ENCODE assay signal across 9 cellular contexts in the genomic region with DNA sequence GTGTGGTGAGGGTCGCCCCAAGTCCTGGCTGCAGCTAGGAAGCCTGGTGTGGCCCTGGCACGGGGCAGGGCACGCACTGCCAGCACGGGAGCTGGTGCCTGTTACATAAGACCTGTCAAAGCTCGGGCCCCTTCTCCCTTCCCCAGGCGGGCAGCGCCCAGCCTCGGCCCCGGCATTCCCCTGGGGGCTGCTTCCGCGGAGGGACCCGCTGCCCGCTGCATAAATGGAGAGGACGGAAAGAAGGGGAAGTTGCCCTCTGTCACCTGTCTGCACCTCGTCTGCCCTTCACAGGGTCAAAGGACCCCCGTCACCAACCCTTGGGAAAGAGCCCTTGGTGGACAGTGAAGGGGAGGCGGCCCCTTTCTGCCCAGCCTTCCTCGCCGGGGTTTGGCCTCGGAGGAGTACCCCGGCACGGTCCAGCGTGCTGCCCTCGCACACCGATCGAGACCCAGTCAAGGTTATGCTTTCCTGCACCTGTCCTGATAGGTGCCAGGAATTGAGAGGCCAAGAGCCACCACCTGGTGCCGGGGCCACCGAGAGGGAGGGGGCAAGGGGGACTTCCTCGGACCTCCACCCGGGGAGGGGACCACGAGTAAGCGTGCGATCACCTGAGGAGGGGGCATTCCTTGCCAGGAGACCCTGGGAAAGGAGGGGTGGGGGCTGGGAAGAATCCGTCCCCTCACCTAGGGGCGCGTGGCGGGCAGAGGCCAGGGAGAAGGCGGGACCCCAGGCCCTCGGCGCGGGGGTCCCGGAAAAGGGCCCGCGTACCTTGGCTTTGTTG. TPM values are rescaled to one million over a fixed set of nuclear protein-coding genes. Genes with fewer than 3 reads are reported as not detected.
A peak's percentile ranks its signal among the peaks of the same experiment; 100 is the strongest.
DNase-seq lines count a peak whose midpoint lies in the region; ATAC-seq and TF ChIP-seq lines count a peak whose summit lies in the region.
"Had no signal": no experiment of that assay in that cellular context is flagged by ENCODE, and none has a peak within 500 bp of the region (broad histone marks: within the 10 kb centered on the region; RNA-seq: fewer than 3 reads in every experiment).

No MANE protein-coding gene starts in this region.

- TF ChIP-seq POLR2A in tibial nerve (IDR thresholded peaks at IDR 0.05): no peak

- H3K36me3 Mint-ChIP-seq in activated T-cell treated with anti-CD3 and anti-CD28 coated beads, Interleukin-2, amount 50 U/mL, for 4 hours (ENCODE audit: insufficient read depth): no peaks in the 10 kb centered on the region
- peaks cover 11% of the 10 kb centered on the region for H3K36me3 Mint-ChIP-seq in mesothelial cell of epicardium

- no peaks in the 10 kb centered on the region for H3K9me3 Mint-ChIP-seq in activated T-cell treated with anti-CD3 and anti-CD28 coated beads, Interleukin-2, amount 50 U/mL, for 4 hours
- no peaks in the 10 kb centered on the region for H3K9me3 Mint-ChIP-seq in mesothelial cell of epicardium

- H3K4me1 Mint-ChIP-seq in activated T-cell treated with anti-CD3 and anti-CD28 coated beads, Interleukin-2, amount 50 U/mL, for 4 hours (ENCODE audit: low read depth): peaks cover 11% of the 10 kb centered on the region
- H3K4me1 Mint-ChIP-seq in mesothelial cell of epicardium: peaks cover 65% of the 10 kb centered on the region

- peaks cover 0 to 7% of the 10 kb centered on the region in 2 donors for H3K27me3 ChIP-seq in tibial nerve

- WGBS in tibial nerve, 2 donors: 44 to 65% methylated on average over 40 to 41 of the region's 44 CpGs

- no peak for TF ChIP-seq EP300 in tibial nerve (IDR thresholded peaks at IDR 0.05)

- H3K4me1 ChIP-seq in tibial nerve: peaks cover 0 to 73% (median 29%) of the 10 kb centered on the region in 4 donors

- no peak for ATAC-seq in activated T-cell treated with anti-CD3 and anti-CD28 coated beads, Interleukin-2, amount 50 U/mL, for 4 hours

- TF ChIP-seq CTCF in mesothelial cell of epicardium (IDR thresholded peaks at IDR 0.05; ENCODE audit: unreplicated experiment) (no peak), tibial nerve (IDR thresholded peaks at IDR 0.05) (no peak)

- H3K36me3 ChIP-seq in tibial nerve: peaks cover 0 to 18% (median 0%) of the 10 kb centered on the region in 3 donors

- DNase-seq in activated T-cell treated with anti-CD3 and anti-CD28 coated beads, Interleukin-2, amount 50 U/mL, for 4 hours: no peak
- no peak for DNase-seq in activated T-cell treated with anti-CD3 and anti-CD28 coated beads, Interleukin-2, amount 50 U/mL, for 1 hour
- DNase-seq in mesothelial cell of epicardium (ENCODE audit: low spot score in 2 of 2, unreplicated experiment in 2 of 2): no peak
- DNase-seq in tibial nerve (ENCODE audit: low spot score in 2 of 2): no peak
- no peak for DNase-seq in EL
- no peak for DNase-seq in kidney tubule cell (ENCODE audit: low spot score)
- DNase-seq in HUDEP-2 (lab: John Stamatoyannopoulos, UW; ENCODE audit: unreplicated experiment in 76 of 76): no peak

- H3K27ac ChIP-seq in cingulate gyrus (ENCODE audit: low read depth, low read length): peak overlapping the region; percentile 85
- H3K27ac ChIP-seq in tibial nerve: peak overlapping the region; percentile 65 to 89 (median 78)

- peak overlapping the region; percentile 98 for H3K27ac Mint-ChIP-seq in mesothelial cell of epicardium

- H3K4me3 Mint-ChIP-seq in activated T-cell treated with anti-CD3 and anti-CD28 coated beads, Interleukin-2, amount 50 U/mL, for 4 hours: peak overlapping the region; percentile 43
- peak overlapping the region; percentile 65 for H3K4me3 Mint-ChIP-seq in mesothelial cell of epicardium

- H3K4me3 ChIP-seq in tibial nerve: peak overlapping the region; percentile 31 to 62 (median 41)

- no peaks in the 10 kb centered on the region for H3K9me3 ChIP-seq in tibial nerve

- H3K27me3 Mint-ChIP-seq in activated T-cell treated with anti-CD3 and anti-CD28 coated beads, Interleukin-2, amount 50 U/mL, for 4 hours (ENCODE audit: low read depth): peaks cover 50% of the 10 kb centered on the region
- no peaks in the 10 kb centered on the region for H3K27me3 Mint-ChIP-seq in mesothelial cell of epicardium (ENCODE audit: low read depth)

RNA-seq across cellular contexts. Expression of a gene that starts 16.8 kb away (rescaled TPM):
- not detected for total RNA-seq in activated T-cell treated with anti-CD3 and anti-CD28 coated beads, Interleukin-2, amount 50 U/mL, for 4 hours
- total RNA-seq in mesothelial cell of epicardium: not detected in 3 replicates
- total RNA-seq in tibial nerve: under 1 TPM in 1 of 4 donors, not detected in 3; 0.44 TPM
- total RNA-seq: M059J had no signal

RNA-seq across cellular contexts. Expression of a gene that starts 18.2 kb away (rescaled TPM):
- total RNA-seq in activated T-cell treated with anti-CD3 and anti-CD28 coated beads, Interleukin-2, amount 50 U/mL, for 4 hours: under 1 TPM; 0.19 to 0.53 (median 0.37) TPM
- total RNA-seq in mesothelial cell of epicardium: 12.4 to 13.2 TPM (median 13.1 TPM) in 3 replicates
- total RNA-seq in tibial nerve: 10 to 100 TPM in 2 of 4 donors, 1 to 10 TPM in 2; 2.1 to 18.4 (median 11.6) TPM

RNA-seq across cellular contexts. Expression of a gene that starts 22.6 kb away (rescaled TPM):
- total RNA-seq in activated T-cell treated with anti-CD3 and anti-CD28 coated beads, Interleukin-2, amount 50 U/mL, for 4 hours: not detected
- total RNA-seq in mesothelial cell of epicardium: 24.1 to 25.0 TPM (median 24.4 TPM) in 3 replicates
- total RNA-seq in tibial nerve: 10 to 100 TPM; 12.5 to 55.2 (median 34.1) TPM

RNA-seq across cellular contexts. Expression of a gene that starts 28.9 kb away (rescaled TPM):
- total RNA-seq in activated T-cell treated with anti-CD3 and anti-CD28 coated beads, Interleukin-2, amount 50 U/mL, for 4 hours: 10 to 100 TPM; 18.6 to 20.7 (median 18.9) TPM
- total RNA-seq in mesothelial cell of epicardium (36.1 to 37.1 TPM (median 36.2 TPM) in 3 replicates), tibial nerve (10 to 100 TPM; 13.8 to 19.2 (median 15.9) TPM)

RNA-seq across cellular contexts. Expression of a gene that starts 46.3 kb away (rescaled TPM):
- 1 to 10 TPM in 2 of 3 donors, under 1 TPM in 1; 0.96 to 3.2 (median 2.1) TPM for total RNA-seq in activated T-cell treated with anti-CD3 and anti-CD28 coated beads, Interleukin-2, amount 50 U/mL, for 4 hours
- total RNA-seq in mesothelial cell of epicardium: 25.9 to 28.2 TPM (median 26.7 TPM) in 3 replicates
- total RNA-seq in tibial nerve: 1,000 to 10,000 TPM in 1 of 4 donors, 100 to 1,000 TPM in 3; 612 to 1,198 (median 830) TPM

Comparison
In these comparisons a context has a peak if more than half of its experiments do, and no peak if none do; other contexts are left out.
1. RNA of a gene that starts 22.6 kb away (total RNA-seq): 12.5 to 55.2 TPM in tibial nerve and 24.1 to 25.0 TPM in mesothelial cell of epicardium; not detected in activated T-cell treated with anti-CD3 and anti-CD28 coated beads, Interleukin-2, amount 50 U/mL, for 4 hours; every median in the first group is over 10 times any median in the second.